In genomic region chr2:152283392-152283791, GRCh38 we compare ENCODE assay signal across 17 cellular contexts. TPM values are rescaled to one million over a fixed set of nuclear protein-coding genes. Genes with fewer than 3 reads are reported as not detected.
DNase-seq lines count a peak whose midpoint lies in the region; TF ChIP-seq lines count a peak whose summit lies in the region.
"Had no signal": no experiment of that assay in that cellular context is flagged by ENCODE, and none has a peak within 500 bp of the region (broad histone marks: within the 10 kb centered on the region; RNA-seq: fewer than 3 reads in every experiment).

No MANE protein-coding gene starts in this region.

- H4K20me1 ChIP-seq in mammary epithelial cell (ENCODE audit: insufficient read depth, low read length) = no peaks in the 10 kb centered on the region
- H4K20me1 ChIP-seq: BLaER1 treated with 17β-estradiol and CSF1 and Interleukin-3, amounts not matched to agents 10 nM and 100 nM had no signal

- no peaks in the 10 kb centered on the region for H3K4me1 ChIP-seq in mammary epithelial cell (ENCODE audit: insufficient read depth, low read length)
- no peaks in the 10 kb centered on the region for H3K4me1 ChIP-seq in spleen
- H3K4me1 ChIP-seq: A549, Caco-2 had no signal

- dilution Hi-C loops in mammary epithelial cell (cut with HindIII; ENCODE audit: low sequenced_read_pairs) = no loop called here

- DNase-seq in mammary epithelial cell (peak; percentile 12), MCF 10A (ENCODE audit: unreplicated experiment) (no peak), epithelial cell of esophagus (ENCODE audit: low read depth) (peak; percentile 66), NCI-H82 (lab: John Stamatoyannopoulos, UW) (no peak), spleen (no peak)
- DNase-seq: AML-193; Caco-2; Calu3; CD4-positive, alpha-beta T cell; CD8-positive, alpha-beta T cell; DMS79 treated with DMSO at 0.1 percent for 48 hours; GF-D8 had no signal

- H3K4me3 Mint-ChIP-seq in MCF 10A (ENCODE audit: unreplicated experiment) = no peak overlapping the region
- H3K4me3 Mint-ChIP-seq: B cell; CD4-positive, alpha-beta T cell; CD8-positive, alpha-beta T cell had no signal

- TF ChIP-seq POLR2A in spleen (IDR thresholded peaks at IDR 0.05) = no peak

- no peaks in the 10 kb centered on the region for H3K27me3 ChIP-seq in mammary epithelial cell (ENCODE audit: insufficient read depth, low read length)
- H3K27me3 ChIP-seq in spleen (replicated peaks in 1 of 7) = no peaks in the 10 kb centered on the region
- H3K27me3 ChIP-seq: BLaER1 treated with 17β-estradiol and CSF1 and Interleukin-3, amounts not matched to agents 10 nM and 100 nM had no signal

- H3K9me3 Mint-ChIP-seq in MCF 10A (ENCODE audit: unreplicated experiment) = peaks cover 7% of the 10 kb centered on the region
- H3K9me3 Mint-ChIP-seq: CD4-positive, alpha-beta T cell; CD8-positive, alpha-beta T cell had no signal

- CTCF ChIA-PET in mammary epithelial cell (lab: Charles Lee; ENCODE audit: low non-redundant PET) = no interaction called here
- CTCF ChIA-PET in MCF 10A (lab: Yijun Ruan, JAX) = interaction anchor here (0.6 to 0.7 kb wide), 2 partner anchors 15 to 51 kb away, joined by 3 read pairs; partner anchors contain the start of gene FMNL2

- in situ Hi-C loops in mammary epithelial cell (cut with MboI; ENCODE audit: low sequenced_read_pairs in 2 of 2) = no loop called here

- TF ChIP-seq CTCF in mammary epithelial cell (conservative IDR thresholded peaks at IDR 0.05 in 1 of 2, IDR thresholded peaks at IDR 0.05 in 1 of 2; ENCODE audit: extremely low read depth in 1 of 2, insufficient read depth in 1 of 2, low read depth in 1 of 2, low read length in 2 of 2) = no peak
- TF ChIP-seq CTCF in MCF 10A (IDR thresholded peaks at IDR 0.05; ENCODE audit: unreplicated experiment) = no peak
- no peak for TF ChIP-seq CTCF in epithelial cell of esophagus (IDR thresholded peaks at IDR 0.05; ENCODE audit: insufficient read depth, low read depth, low read length, missing control alignments)
- no peak for TF ChIP-seq CTCF in spleen (IDR thresholded peaks at IDR 0.05 in 8 of 11, conservative IDR thresholded peaks at IDR 0.05 in 3 of 11)

- POLR2A ChIA-PET in MCF 10A (lab: Yijun Ruan, JAX) = interaction anchor here (0.6 to 1.1 kb wide), 2 partner anchors 83 to 363 kb away, joined by 3 read pairs; no protein-coding TSS in a partner anchor

- intact Hi-C loops in mammary epithelial cell (cut with micrococcal nuclease) = no loop called here
- intact Hi-C loops in MCF 10A (cut with micrococcal nuclease) = no loop called here
- intact Hi-C loops in spleen (cut with DNase I; ENCODE audit: low total_unique reads) = no loop called here

- BruUV-seq in mammary epithelial cell (replicated peaks; lab: Mats Ljungman, UMichigan) (no TSS peak), MCF 10A (replicated peaks; lab: Mats Ljungman, UMichigan) (no TSS peak)

- H2AFZ ChIP-seq in mammary epithelial cell (ENCODE audit: low read depth, low read length) = no peak overlapping the region

- no peak overlapping the region for H3K4me3 ChIP-seq in mammary epithelial cell (replicated peaks in 1 of 3; ENCODE audit: insufficient read depth in 1 of 3, low read depth in 2 of 3, low read length in 3 of 3)
- no peak overlapping the region for H3K4me3 ChIP-seq in epithelial cell of esophagus (ENCODE audit: low read length)
- H3K4me3 ChIP-seq in spleen = no peak overlapping the region
- H3K4me3 ChIP-seq: A549; BLaER1 treated with 17β-estradiol and CSF1 and Interleukin-3, amounts not matched to agents 10 nM and 100 nM had no signal

- no peaks in the 10 kb centered on the region for H3K4me1 Mint-ChIP-seq in MCF 10A (ENCODE audit: insufficient read depth, unreplicated experiment)
- H3K4me1 Mint-ChIP-seq: B cell had no signal

- H3K79me2 ChIP-seq in mammary epithelial cell (ENCODE audit: insufficient read depth, low read length) = no peaks in the 10 kb centered on the region

- H3K36me3 Mint-ChIP-seq in MCF 10A (ENCODE audit: insufficient read depth, unreplicated experiment) = no peaks in the 10 kb centered on the region
- H3K36me3 Mint-ChIP-seq: CD8-positive, alpha-beta T cell had no signal

- no peak overlapping the region for H3K9ac ChIP-seq in mammary epithelial cell (ENCODE audit: insufficient read depth, low read length)
- H3K9ac ChIP-seq: BLaER1 treated with 17β-estradiol and CSF1 and Interleukin-3, amounts not matched to agents 10 nM and 100 nM had no signal

- 60% methylated on average over 1 of the region's 1 CpG for WGBS in mammary epithelial cell (ENCODE audit: low coverage, missing lambda C conversion rate)
- WGBS in spleen, 5 donors = 47 to 76% (median 75%) methylated on average over 1 of the region's 1 CpG

- H3K27me3 Mint-ChIP-seq in MCF 10A (ENCODE audit: insufficient read depth, unreplicated experiment) = no peaks in the 10 kb centered on the region
- H3K27me3 Mint-ChIP-seq: CD4-positive, alpha-beta T cell had no signal

- H3K27ac ChIP-seq in mammary epithelial cell (ENCODE audit: insufficient read depth, low read depth, low read length) = no peak overlapping the region
- no peak overlapping the region for H3K27ac ChIP-seq in spleen
- H3K27ac ChIP-seq: 22Rv1; A549; BLaER1 treated with 17β-estradiol and CSF1 and Interleukin-3, amounts not matched to agents 10 nM and 100 nM; C4-2B had no signal

- no peak overlapping the region for H3K4me2 ChIP-seq in mammary epithelial cell (ENCODE audit: insufficient read depth, low read depth, low read length)
- H3K4me2 ChIP-seq: A549; BLaER1 treated with 17β-estradiol and CSF1 and Interleukin-3, amounts not matched to agents 10 nM and 100 nM had no signal

- H3K9me3 ChIP-seq in mammary epithelial cell (replicated peaks; ENCODE audit: insufficient read depth, low read length) = peaks cover 13% of the 10 kb centered on the region
- peaks cover 0 to 17% (median 6%) of the 10 kb centered on the region in 8 donors for H3K9me3 ChIP-seq in spleen

- H3K36me3 ChIP-seq in mammary epithelial cell (ENCODE audit: insufficient read depth, low read length) (no peaks in the 10 kb centered on the region), spleen (no peaks in the 10 kb centered on the region)

- H3K27ac Mint-ChIP-seq in MCF 10A (ENCODE audit: low read depth, unreplicated experiment) = no peak overlapping the region
- H3K27ac Mint-ChIP-seq: B cell; CD4-positive, alpha-beta T cell; CD8-positive, alpha-beta T cell had no signal

RNA-seq across cellular contexts. Expression of gene FMNL2, which starts 51.6 kb away (rescaled TPM):
- total RNA-seq in mammary epithelial cell (10 to 100 TPM; 26.5 to 62.9 TPM), MCF 10A (2022) (72.9 and 76.5 TPM in 2 replicates), spleen (10 to 100 TPM; 23.9 to 59.3 (median 38.1) TPM)
- polyA plus RNA-seq in mammary epithelial cell (25.0 TPM), spleen (10 to 100 TPM in 2 of 3 donors, 1 to 10 TPM in 1; 8.8 to 16.4 (median 10.4) TPM)
- polyA minus RNA-seq in mammary epithelial cell = 33.6 TPM

Comparison
In these comparisons a context has a peak if more than half of its experiments do, and no peak if none do; other contexts are left out.
1. DNase-seq: peak in mammary epithelial cell (single experiment) and epithelial cell of esophagus (single experiment); none in MCF 10A (single experiment), NCI-H82 (single experiment) and spleen (single experiment).